Comparison of ENCODE assay signal across 1 cellular context in genomic region chr22:19478466-19479357, GRCh38.
TF ChIP-seq lines count a peak whose summit lies in the region.

A gene with protein sequence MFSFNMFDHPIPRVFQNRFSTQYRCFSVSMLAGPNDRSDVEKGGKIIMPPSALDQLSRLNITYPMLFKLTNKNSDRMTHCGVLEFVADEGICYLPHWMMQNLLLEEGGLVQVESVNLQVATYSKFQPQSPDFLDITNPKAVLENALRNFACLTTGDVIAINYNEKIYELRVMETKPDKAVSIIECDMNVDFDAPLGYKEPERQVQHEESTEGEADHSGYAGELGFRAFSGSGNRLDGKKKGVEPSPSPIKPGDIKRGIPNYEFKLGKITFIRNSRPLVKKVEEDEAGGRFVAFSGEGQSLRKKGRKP (minus strand): TSS chr22:19479193. CDS start chr22:19479085, 108 bp downstream.

TF ChIP-seq in HepG2, 621 proteins besides CTCF, POLR2A, EP300 and RAD21 (continued from another document and continues in another):
- 0 out of 2 replicates have a peak, but pooled peaks have one; percentile 24 for TF ChIP-seq ZBTB40 (IDR thresholded peaks at IDR 0.05)
- no peak for TF ChIP-seq ZBTB40 (CRISPR knock-in tag; IDR thresholded peaks at IDR 0.05)
- no peak for TF ChIP-seq ZNF761 (CRISPR knock-in tag; conservative IDR thresholded peaks at IDR 0.05)
- no peak for TF ChIP-seq ZNF549 (CRISPR knock-in tag; IDR thresholded peaks at IDR 0.05)
- TF ChIP-seq KLF6 (CRISPR knock-in tag; IDR thresholded peaks at IDR 0.05), result 0 out of 2 replicates have a peak, but pooled peaks have one; percentile 26
- TF ChIP-seq, protein P1, sequence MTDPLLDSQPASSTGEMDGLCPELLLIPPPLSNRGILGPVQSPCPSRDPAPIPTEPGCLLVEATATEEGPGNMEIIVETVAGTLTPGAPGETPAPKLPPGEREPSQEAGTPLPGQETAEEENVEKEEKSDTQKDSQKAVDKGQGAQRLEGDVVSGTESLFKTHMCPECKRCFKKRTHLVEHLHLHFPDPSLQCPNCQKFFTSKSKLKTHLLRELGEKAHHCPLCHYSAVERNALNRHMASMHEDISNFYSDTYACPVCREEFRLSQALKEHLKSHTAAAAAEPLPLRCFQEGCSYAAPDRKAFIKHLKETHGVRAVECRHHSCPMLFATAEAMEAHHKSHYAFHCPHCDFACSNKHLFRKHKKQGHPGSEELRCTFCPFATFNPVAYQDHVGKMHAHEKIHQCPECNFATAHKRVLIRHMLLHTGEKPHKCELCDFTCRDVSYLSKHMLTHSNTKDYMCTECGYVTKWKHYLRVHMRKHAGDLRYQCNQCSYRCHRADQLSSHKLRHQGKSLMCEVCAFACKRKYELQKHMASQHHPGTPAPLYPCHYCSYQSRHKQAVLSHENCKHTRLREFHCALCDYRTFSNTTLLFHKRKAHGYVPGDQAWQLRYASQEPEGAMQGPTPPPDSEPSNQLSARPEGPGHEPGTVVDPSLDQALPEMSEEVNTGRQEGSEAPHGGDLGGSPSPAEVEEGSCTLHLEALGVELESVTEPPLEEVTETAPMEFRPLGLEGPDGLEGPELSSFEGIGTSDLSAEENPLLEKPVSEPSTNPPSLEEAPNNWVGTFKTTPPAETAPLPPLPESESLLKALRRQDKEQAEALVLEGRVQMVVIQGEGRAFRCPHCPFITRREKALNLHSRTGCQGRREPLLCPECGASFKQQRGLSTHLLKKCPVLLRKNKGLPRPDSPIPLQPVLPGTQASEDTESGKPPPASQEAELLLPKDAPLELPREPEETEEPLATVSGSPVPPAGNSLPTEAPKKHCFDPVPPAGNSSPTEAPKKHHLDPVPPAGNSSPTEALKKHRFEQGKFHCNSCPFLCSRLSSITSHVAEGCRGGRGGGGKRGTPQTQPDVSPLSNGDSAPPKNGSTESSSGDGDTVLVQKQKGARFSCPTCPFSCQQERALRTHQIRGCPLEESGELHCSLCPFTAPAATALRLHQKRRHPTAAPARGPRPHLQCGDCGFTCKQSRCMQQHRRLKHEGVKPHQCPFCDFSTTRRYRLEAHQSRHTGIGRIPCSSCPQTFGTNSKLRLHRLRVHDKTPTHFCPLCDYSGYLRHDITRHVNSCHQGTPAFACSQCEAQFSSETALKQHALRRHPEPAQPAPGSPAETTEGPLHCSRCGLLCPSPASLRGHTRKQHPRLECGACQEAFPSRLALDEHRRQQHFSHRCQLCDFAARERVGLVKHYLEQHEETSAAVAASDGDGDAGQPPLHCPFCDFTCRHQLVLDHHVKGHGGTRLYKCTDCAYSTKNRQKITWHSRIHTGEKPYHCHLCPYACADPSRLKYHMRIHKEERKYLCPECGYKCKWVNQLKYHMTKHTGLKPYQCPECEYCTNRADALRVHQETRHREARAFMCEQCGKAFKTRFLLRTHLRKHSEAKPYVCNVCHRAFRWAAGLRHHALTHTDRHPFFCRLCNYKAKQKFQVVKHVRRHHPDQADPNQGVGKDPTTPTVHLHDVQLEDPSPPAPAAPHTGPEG (CRISPR knock-in tag; IDR thresholded peaks at IDR 0.05), result no peak
- no peak for TF ChIP-seq BRD4 (CRISPR knock-in tag; IDR thresholded peaks at IDR 0.05)
- TF ChIP-seq WIZ (CRISPR knock-in tag; IDR thresholded peaks at IDR 0.05), result no peak
- TF ChIP-seq, protein P2, sequence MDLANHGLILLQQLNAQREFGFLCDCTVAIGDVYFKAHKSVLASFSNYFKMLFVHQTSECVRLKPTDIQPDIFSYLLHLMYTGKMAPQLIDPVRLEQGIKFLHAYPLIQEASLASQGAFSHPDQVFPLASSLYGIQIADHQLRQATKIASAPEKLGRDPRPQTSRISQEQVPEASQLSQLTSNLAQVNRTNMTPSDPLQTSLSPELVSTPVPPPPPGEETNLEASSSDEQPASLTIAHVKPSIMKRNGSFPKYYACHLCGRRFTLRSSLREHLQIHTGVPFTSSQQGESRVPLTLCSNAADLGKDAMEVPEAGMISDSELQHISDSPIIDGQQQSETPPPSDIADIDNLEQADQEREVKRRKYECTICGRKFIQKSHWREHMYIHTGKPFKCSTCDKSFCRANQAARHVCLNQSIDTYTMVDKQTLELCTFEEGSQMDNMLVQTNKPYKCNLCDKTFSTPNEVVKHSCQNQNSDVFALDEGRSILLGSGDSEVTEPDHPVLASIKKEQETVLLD (CRISPR knock-in tag; IDR thresholded peaks at IDR 0.05; ENCODE audit: low read depth), result no peak
- TF ChIP-seq ZBTB7B (CRISPR knock-in tag; IDR thresholded peaks at IDR 0.05), result peak; percentile 12; the same call in 1 of the 2 replicates
- 0 out of 2 replicates have a peak, but pooled peaks have one; percentile 55 for TF ChIP-seq TFDP2 (CRISPR knock-in tag; IDR thresholded peaks at IDR 0.05)
- no peak for TF ChIP-seq SMARCE1 (IDR thresholded peaks at IDR 0.05; ENCODE audit: borderline replicate concordance)
- TF ChIP-seq, protein P3, sequence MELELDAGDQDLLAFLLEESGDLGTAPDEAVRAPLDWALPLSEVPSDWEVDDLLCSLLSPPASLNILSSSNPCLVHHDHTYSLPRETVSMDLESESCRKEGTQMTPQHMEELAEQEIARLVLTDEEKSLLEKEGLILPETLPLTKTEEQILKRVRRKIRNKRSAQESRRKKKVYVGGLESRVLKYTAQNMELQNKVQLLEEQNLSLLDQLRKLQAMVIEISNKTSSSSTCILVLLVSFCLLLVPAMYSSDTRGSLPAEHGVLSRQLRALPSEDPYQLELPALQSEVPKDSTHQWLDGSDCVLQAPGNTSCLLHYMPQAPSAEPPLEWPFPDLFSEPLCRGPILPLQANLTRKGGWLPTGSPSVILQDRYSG (CRISPR knock-in tag; IDR thresholded peaks at IDR 0.05), result 0 out of 2 replicates have a peak, but pooled peaks have one; percentile 17
- TF ChIP-seq SKIL (CRISPR knock-in tag; IDR thresholded peaks at IDR 0.05; ENCODE audit: borderline replicate concordance), result no peak
- TF ChIP-seq GATA4 (IDR thresholded peaks at IDR 0.05; ENCODE audit: borderline replicate concordance, low read depth), result no peak
- TF ChIP-seq ATF7 (IDR thresholded peaks at IDR 0.05), result peak; percentile 79
- no peak for TF ChIP-seq ATF7 (CRISPR knock-in tag; IDR thresholded peaks at IDR 0.05)
- TF ChIP-seq CBFB (CRISPR knock-in tag; IDR thresholded peaks at IDR 0.05), result no peak
